Comparison of ENCODE assay signal across 18 cellular contexts in genomic region chr3:71299160-71299559, GRCh38.
DNase-seq lines count a peak whose midpoint lies in the region; ATAC-seq, FAIRE-seq and TF ChIP-seq lines count a peak whose summit lies in the region.
"Had no signal": no experiment of that assay in that cellular context is flagged by ENCODE, and none has a peak within 500 bp of the region (broad histone marks: within the 10 kb centered on the region; RNA-seq: fewer than 3 reads in every experiment).

No MANE protein-coding gene starts in this region.

- H3K9me3 Mint-ChIP-seq in GM23338, result no peaks in the 10 kb centered on the region; the same call in 2 of the 3 replicates
- H3K9me3 Mint-ChIP-seq: brain, nephron progenitor cell had no signal

- ATAC-seq in GM23338 (no peak), HG02642 (IDR thresholded peaks at IDR 0.05; ENCODE audit: poor library complexity, unreplicated experiment) (no peak), GM21381 (IDR thresholded peaks at IDR 0.05; ENCODE audit: unreplicated experiment) (no peak)

- peaks cover 59% of the 10 kb centered on the region for H3K79me2 ChIP-seq in GM23338 (replicated peaks; ENCODE audit: insufficient read depth)

- peak; percentile 15 for DNase-seq in activated CD4-positive, alpha-beta T cell treated with anti-CD3 and anti-CD28 coated beads, Interleukin-2, amount 50 U/mL, for 1 hour
- no peak for DNase-seq in activated CD4-positive, alpha-beta T cell treated with anti-CD3 and anti-CD28 coated beads, Interleukin-2, amount 50 U/mL, for 4 hours
- DNase-seq in GM23338 (ENCODE audit: low spot score) (no peak), NCI-H524 treated with DMSO at 0.1 percent for 48 hours (lab: John Stamatoyannopoulos, UW) (peak; percentile 66), putamen (ENCODE audit: low spot score) (no peak)
- DNase-seq: activated gamma-delta T cell treated with Interleukin-2 at 50 U/mL for 16 hours, foreskin melanocyte, IMR-90, MM.1S, nephron progenitor cell, testis had no signal

- H3K36me3 ChIP-seq in GM23338 (ENCODE audit: insufficient read depth), result no peaks in the 10 kb centered on the region

- H3K27me3 ChIP-seq in GM23338 (ENCODE audit: insufficient read depth), result peaks cover 8% of the 10 kb centered on the region; the same call in 1 of the 2 replicates
- H3K27me3 ChIP-seq: testis had no signal

- no peak overlapping the region for H3K4me3 ChIP-seq in GM23338
- H3K4me3 ChIP-seq: coronary artery, testis had no signal

- no peak overlapping the region for H2AFZ ChIP-seq in GM23338

- H4K20me1 ChIP-seq in GM23338 (replicated peaks; ENCODE audit: insufficient read depth), result no peaks in the 10 kb centered on the region

- H3K36me3 Mint-ChIP-seq in GM23338 (ENCODE audit: low read depth), result peaks cover 18% of the 10 kb centered on the region; the same call in 2 of the 3 replicates
- H3K36me3 Mint-ChIP-seq: brain had no signal

- peaks cover 1% of the 10 kb centered on the region for H3K27me3 Mint-ChIP-seq in GM23338 (ENCODE audit: insufficient read depth, low read depth, poor library complexity)

- H3F3A ChIP-seq in GM23338 (replicated peaks; ENCODE audit: low read depth), result no peaks in the 10 kb centered on the region

- peak overlapping the region; percentile 12; the same call in 1 of the 2 replicates for H3K27ac Mint-ChIP-seq in GM23338
- H3K27ac Mint-ChIP-seq: brain had no signal

- H3K4me1 Mint-ChIP-seq in GM23338, result peaks cover 87% of the 10 kb centered on the region

- H3K4me2 ChIP-seq in GM23338, result peak overlapping the region; percentile 65

- H3K4me3 Mint-ChIP-seq in GM23338, result no peak overlapping the region
- H3K4me3 Mint-ChIP-seq: brain had no signal

- no peak for TF ChIP-seq CTCF in GM23338 (conservative IDR thresholded peaks at IDR 0.05; ENCODE audit: low read depth in 2 of 2)

- no peaks in the 10 kb centered on the region for H3K9me2 ChIP-seq in GM23338 (ENCODE audit: insufficient read depth)

- peaks cover 83% of the 10 kb centered on the region for H3K4me1 ChIP-seq in GM23338 (ENCODE audit: insufficient read depth)
- H3K4me1 ChIP-seq: testis had no signal

- peak; percentile 64 for FAIRE-seq in islet of Langerhans (lab: Jason Lieb, UNC)
- FAIRE-seq: TTC549 had no signal

- peak overlapping the region; percentile 56; the same call in 1 of the 2 replicates for H3K27ac ChIP-seq in GM23338 (ENCODE audit: low read depth)
- H3K27ac ChIP-seq: coronary artery, RWPE1, testis had no signal

TF ChIP-seq in GM23338, 12 proteins besides CTCF, POLR2A, EP300 and RAD21:
- TF ChIP-seq CREB1 (CRISPR knock-in tag; IDR thresholded peaks at IDR 0.05; ENCODE audit: low read depth), result no peak
- no peak for TF ChIP-seq POLR2AphosphoS5 (IDR thresholded peaks at IDR 0.05; ENCODE audit: low read depth)
- TF ChIP-seq JUNB (IDR thresholded peaks at IDR 0.05; ENCODE audit: unreplicated experiment), result no peak
- no peak for TF ChIP-seq REST (IDR thresholded peaks at IDR 0.05; ENCODE audit: unreplicated experiment)
- no peak for TF ChIP-seq STAT1 (IDR thresholded peaks at IDR 0.05; ENCODE audit: unreplicated experiment)
- TF ChIP-seq ZNF462 (CRISPR knock-in tag; IDR thresholded peaks at IDR 0.05), result no peak
TF ChIP-seq in GM23338: peak in this region for 0.

Comparison
In these comparisons a context has a peak if more than half of its experiments do, and no peak if none do; other contexts are left out.
1. DNase-seq: peak in activated CD4-positive, alpha-beta T cell treated with anti-CD3 and anti-CD28 coated beads, Interleukin-2, amount 50 U/mL, for 1 hour (single experiment) and NCI-H524 treated with DMSO at 0.1 percent for 48 hours (single experiment); none in activated CD4-positive, alpha-beta T cell treated with anti-CD3 and anti-CD28 coated beads, Interleukin-2, amount 50 U/mL, for 4 hours (0 of 2), GM23338 (single experiment) and putamen (single experiment).